In genomic region chr3:101813817-101814440, GRCh38 we compare ENCODE assay signal across 8 cellular contexts. TPM values are rescaled to one million over a fixed set of nuclear protein-coding genes. Genes with fewer than 3 reads are reported as not detected.
DNase-seq lines count a peak whose midpoint lies in the region; ATAC-seq, FAIRE-seq and TF ChIP-seq lines count a peak whose summit lies in the region.

No MANE protein-coding gene starts in this region.

- DNase-seq in NCI-H526 (lab: John Stamatoyannopoulos, UW) (peak; percentile 1 to 32), NCI-H526 treated with DMSO at 0.1 percent for 48 hours (lab: John Stamatoyannopoulos, UW) (no peak), Panc1 (ENCODE audit: low read depth, low spot score) (no peak), fibroblast of the aortic adventitia (ENCODE audit: low read depth) (peak; percentile 67), small intestine (peak; percentile 54), COLO668 (lab: John Stamatoyannopoulos, UW; ENCODE audit: unreplicated experiment) (no peak), 8988T (no peak)

- H3K4me1 ChIP-seq in Panc1 (ENCODE audit: control insufficient read depth, insufficient read depth, low read length) = no peaks in the 10 kb centered on the region
- H3K4me1 ChIP-seq in small intestine (ENCODE audit: control insufficient read depth in 2 of 2, insufficient read depth in 1 of 2, low read depth in 1 of 2, low read length in 1 of 2) = no peaks in the 10 kb centered on the region

- in situ Hi-C loops in Panc1 (cut with HindIII; ENCODE audit: low pct_unique_long_range_greater_than_20kb, low sequenced_read_pairs) = loop anchor here (25.0 kb wide), 1 partner anchor 723 kb away; no protein-coding TSS in a partner anchor

- ATAC-seq in Panc1 (no peak), HG02642 (IDR thresholded peaks at IDR 0.05; ENCODE audit: poor library complexity, unreplicated experiment) (no peak)

- H3K36me3 ChIP-seq in Panc1 (ENCODE audit: control insufficient read depth, insufficient read depth, low read length) (no peaks in the 10 kb centered on the region), small intestine (ENCODE audit: control insufficient read depth in 2 of 2, insufficient read depth in 2 of 2, low read length in 2 of 2) (no peaks in the 10 kb centered on the region)

- peak; percentile 70; the same call in 1 of the 2 replicates for TF ChIP-seq CTCF in Panc1 (IDR thresholded peaks at IDR 0.05)
- TF ChIP-seq CTCF in fibroblast of the aortic adventitia (IDR thresholded peaks at IDR 0.05; ENCODE audit: insufficient read depth, low read length) = peak; percentile 54

- H3K4me3 ChIP-seq in Panc1 (ENCODE audit: low read depth in 2 of 2, low read length in 2 of 2) (no peak overlapping the region), fibroblast of the aortic adventitia (ENCODE audit: low read depth, low read length) (no peak overlapping the region), small intestine (ENCODE audit: low read depth in 1 of 2, low read length in 2 of 2) (peak overlapping the region in 1 of 2 donors; percentile 28)

- POLR2A ChIA-PET in Panc1 (lab: Charles Lee) = interaction anchor here (1.0 kb wide), 1 partner anchor 9 kb away, joined by 3 read pairs; no protein-coding TSS in a partner anchor

- H3K27me3 ChIP-seq in Panc1 (ENCODE audit: control insufficient read depth, insufficient read depth, low read length) = no peaks in the 10 kb centered on the region
- H3K27me3 ChIP-seq in small intestine (ENCODE audit: control insufficient read depth in 2 of 2, insufficient read depth in 2 of 2, low read length in 2 of 2) = no peaks in the 10 kb centered on the region

- BruUV-seq in Panc1 (replicated peaks; lab: Mats Ljungman, UMichigan) = no TSS peak

- WGBS in small intestine, 3 donors = 14 to 52% (median 28%) methylated on average over 7 of the region's 7 CpGs

- H3K9me3 ChIP-seq in Panc1 (ENCODE audit: control insufficient read depth, insufficient read depth, low read depth, low read length) (no peaks in the 10 kb centered on the region), small intestine (ENCODE audit: control insufficient read depth, low read depth) (no peaks in the 10 kb centered on the region)

- CTCF ChIA-PET in Panc1 (lab: Charles Lee) = interaction anchor here (0.6 to 1.3 kb wide), 3 partner anchors 387 to 415 kb away, joined by 4 to 7 read pairs (median 6); no protein-coding TSS in a partner anchor

- peak; percentile 95 for FAIRE-seq in small intestine (lab: Jason Lieb, UNC)

- intact Hi-C loops in Panc1 (cut with micrococcal nuclease; ENCODE audit: unreplicated experiment) = no loop called here

- H3K27ac ChIP-seq in Panc1 (ENCODE audit: low read length) (no peak overlapping the region), small intestine (ENCODE audit: low read depth in 1 of 2, low read length in 1 of 2) (no peak overlapping the region)

RNA-seq across cellular contexts. Expression of gene NXPE3, which starts 34.9 kb away (rescaled TPM):
- total RNA-seq in Panc1 (2021; ENCODE audit: unreplicated experiment) = 30.4 TPM
- polyA plus RNA-seq in Panc1 (2012; ENCODE audit: insufficient read length) = 19.0 TPM
- 8.6 and 19.7 TPM in 2 replicates for total RNA-seq in fibroblast of the aortic adventitia (ENCODE audit: low replicate concordance)
- polyA plus RNA-seq in small intestine = 1 to 10 TPM in 1 of 3 donors, under 1 TPM in 2; 0.45 to 5.4 (median 0.81) TPM

RNA-seq across cellular contexts. Expression of gene NFKBIZ, which starts 35.4 kb away (rescaled TPM):
- total RNA-seq in Panc1 (2021; ENCODE audit: unreplicated experiment) = 17.4 TPM
- polyA plus RNA-seq in Panc1 (2012; ENCODE audit: insufficient read length) = 7.9 TPM
- 17.5 and 38.3 TPM in 2 replicates for total RNA-seq in fibroblast of the aortic adventitia (ENCODE audit: low replicate concordance)
- 10 to 100 TPM; 10.3 to 27.1 (median 23.7) TPM for polyA plus RNA-seq in small intestine

Comparison
In these comparisons a context has a peak if more than half of its experiments do, and no peak if none do; other contexts are left out.
1. DNase-seq: peak in NCI-H526 (2 of 2), fibroblast of the aortic adventitia (single experiment) and small intestine (single experiment); none in NCI-H526 treated with DMSO at 0.1 percent for 48 hours (single experiment), Panc1 (single experiment), COLO668 (single experiment) and 8988T (single experiment).